ENCODE assay signal across 27 cellular contexts in genomic region chr10:66782776-66783175, GRCh38.
DNase-seq lines count a peak whose midpoint lies in the region; ATAC-seq and TF ChIP-seq lines count a peak whose summit lies in the region.
"Had no signal": no experiment of that assay in that cellular context is flagged by ENCODE, and none has a peak within 500 bp of the region (broad histone marks: within the 10 kb centered on the region; RNA-seq: fewer than 3 reads in every experiment).

No MANE protein-coding gene starts in this region.

- H3K36me3 Mint-ChIP-seq in natural killer cell treated with Interleukin-12 subunit alpha and Interleukin-12 subunit beta and Interleukin-15 and Interleukin-18, amount 100 ng/mL, for 72 hours: no peaks in the 10 kb centered on the region
- H3K36me3 Mint-ChIP-seq: CD8-positive, alpha-beta memory T cell; IgD-negative memory B cell; immature natural killer cell; naive thymus-derived CD4-positive, alpha-beta T cell; stimulated activated naive B cell treated with anti-CD40 and anti-IgM and Interleukin-4, amounts not matched to agents 10 μg/mL and 1 μg/mL and 100 μg/mL, for 72 hours; type B pancreatic cell had no signal

- no peak overlapping the region for H3K27ac Mint-ChIP-seq in natural killer cell treated with Interleukin-12 subunit alpha and Interleukin-12 subunit beta and Interleukin-15 and Interleukin-18, amount 100 ng/mL, for 72 hours
- H3K27ac Mint-ChIP-seq: CD8-positive, alpha-beta memory T cell; H9; IgD-negative memory B cell; immature natural killer cell; naive thymus-derived CD4-positive, alpha-beta T cell; stimulated activated naive B cell treated with anti-CD40 and anti-IgM and Interleukin-4, amounts not matched to agents 10 μg/mL and 1 μg/mL and 100 μg/mL, for 72 hours; T-helper 1 cell treated with Interleukin-12 subunit alpha and Interleukin-12 subunit beta and Interleukin-4 antibody, amounts not matched to agents 30 μg/mL and 1 μg/mL, for 36 hours; type B pancreatic cell had no signal

- no peaks in the 10 kb centered on the region for H3K27me3 Mint-ChIP-seq in natural killer cell treated with Interleukin-12 subunit alpha and Interleukin-12 subunit beta and Interleukin-15 and Interleukin-18, amount 100 ng/mL, for 72 hours
- H3K27me3 Mint-ChIP-seq: CD8-positive, alpha-beta memory T cell; naive thymus-derived CD4-positive, alpha-beta T cell; stimulated activated naive B cell treated with anti-CD40 and anti-IgM and Interleukin-4, amounts not matched to agents 10 μg/mL and 1 μg/mL and 100 μg/mL, for 72 hours; type B pancreatic cell had no signal

- no peak overlapping the region for H3K27ac ChIP-seq in caudate nucleus (ENCODE audit: low read depth, low read length)
- H3K27ac ChIP-seq: SK-N-MC, skin epidermis had no signal

- H3K4me3 Mint-ChIP-seq in natural killer cell treated with Interleukin-12 subunit alpha and Interleukin-12 subunit beta and Interleukin-15 and Interleukin-18, amount 100 ng/mL, for 72 hours: no peak overlapping the region
- H3K4me3 Mint-ChIP-seq: CD8-positive, alpha-beta memory T cell; H9; IgD-negative memory B cell; immature natural killer cell; naive thymus-derived CD4-positive, alpha-beta T cell; stimulated activated naive B cell treated with anti-CD40 and anti-IgM and Interleukin-4, amounts not matched to agents 10 μg/mL and 1 μg/mL and 100 μg/mL, for 72 hours; T-helper 1 cell treated with Interleukin-12 subunit alpha and Interleukin-12 subunit beta and Interleukin-4 antibody, amounts not matched to agents 30 μg/mL and 1 μg/mL, for 36 hours; type B pancreatic cell had no signal

- H3K4me1 Mint-ChIP-seq in natural killer cell treated with Interleukin-12 subunit alpha and Interleukin-12 subunit beta and Interleukin-15 and Interleukin-18, amount 100 ng/mL, for 72 hours (ENCODE audit: low read depth in 2 of 2): no peaks in the 10 kb centered on the region
- H3K4me1 Mint-ChIP-seq: CD8-positive, alpha-beta memory T cell; immature natural killer cell; naive thymus-derived CD4-positive, alpha-beta T cell; stimulated activated naive B cell treated with anti-CD40 and anti-IgM and Interleukin-4, amounts not matched to agents 10 μg/mL and 1 μg/mL and 100 μg/mL, for 72 hours had no signal

- no peak for TF ChIP-seq CTCF in GM10266 (IDR thresholded peaks at IDR 0.05; ENCODE audit: control insufficient read depth, insufficient read depth, low read depth, missing control alignments)

- peaks cover 6% of the 10 kb centered on the region for H3K9me3 Mint-ChIP-seq in natural killer cell treated with Interleukin-12 subunit alpha and Interleukin-12 subunit beta and Interleukin-15 and Interleukin-18, amount 100 ng/mL, for 72 hours
- H3K9me3 Mint-ChIP-seq: H9; T-helper 1 cell treated with Interleukin-12 subunit alpha and Interleukin-12 subunit beta and Interleukin-4 antibody, amounts not matched to agents 30 μg/mL and 1 μg/mL, for 36 hours; type B pancreatic cell had no signal

- DNase-seq in ELR (ENCODE audit: low read depth): peak; percentile 66
- DNase-seq in RPMI7951 (ENCODE audit: low read depth): peak; percentile 34
- DNase-seq in iris pigment epithelial cell (ENCODE audit: low read depth): peak; percentile 42
- DNase-seq in renal cortical epithelial cell (ENCODE audit: low read depth): peak; percentile 40
- no peak for DNase-seq in natural killer cell treated with Interleukin-12 subunit alpha and Interleukin-12 subunit beta and Interleukin-15 and Interleukin-18, amount 100 ng/mL, for 72 hours (ENCODE audit: low spot score)
- DNase-seq in caudate nucleus (lab: John Stamatoyannopoulos, UW): no peak
- no peak for DNase-seq in GM10266 (ENCODE audit: extremely low spot score)
- DNase-seq: activated CD4-positive, CD25-positive, alpha-beta regulatory T cell; activated T-cell treated with anti-CD3 and anti-CD28 coated beads, Interleukin-2, amount 50 U/mL, for 48 hours; CD8-positive, alpha-beta memory T cell; DMS 273 treated with DMSO at 0.1 percent for 48 hours; H9; hypothalamus; immature natural killer cell; naive thymus-derived CD4-positive, alpha-beta T cell; NCI-H1048; NCI-H187 treated with DMSO at 0.1 percent for 48 hours; NCI-H2171 treated with DMSO at 0.1 percent for 48 hours; NCI-H510A treated with DMSO at 0.1 percent for 48 hours; nucleus accumbens; stimulated activated naive B cell treated with anti-CD40 and anti-IgM and Interleukin-4, amounts not matched to agents 10 μg/mL and 1 μg/mL and 100 μg/mL, for 72 hours had no signal

- no peak for ATAC-seq in natural killer cell treated with Interleukin-12 subunit alpha and Interleukin-12 subunit beta and Interleukin-15 and Interleukin-18, amount 100 ng/mL, for 72 hours
- ATAC-seq in HG03378 (IDR thresholded peaks at IDR 0.05; ENCODE audit: unreplicated experiment): no peak
- ATAC-seq: naive thymus-derived CD4-positive, alpha-beta T cell; stimulated activated naive B cell treated with anti-CD40 and anti-IgM and Interleukin-4, amounts not matched to agents 10 μg/mL and 1 μg/mL and 100 μg/mL, for 72 hours had no signal

Comparison
In these comparisons a context has a peak if more than half of its experiments do, and no peak if none do; other contexts are left out.
1. DNase-seq: peak in ELR (single experiment), RPMI7951 (single experiment), iris pigment epithelial cell (single experiment) and renal cortical epithelial cell (single experiment); none in natural killer cell treated with Interleukin-12 subunit alpha and Interleukin-12 subunit beta and Interleukin-15 and Interleukin-18, amount 100 ng/mL, for 72 hours (single experiment), caudate nucleus (0 of 61) and GM10266 (single experiment).